Comparison of ENCODE assay signal across 8 cellular contexts in the genomic region with DNA sequence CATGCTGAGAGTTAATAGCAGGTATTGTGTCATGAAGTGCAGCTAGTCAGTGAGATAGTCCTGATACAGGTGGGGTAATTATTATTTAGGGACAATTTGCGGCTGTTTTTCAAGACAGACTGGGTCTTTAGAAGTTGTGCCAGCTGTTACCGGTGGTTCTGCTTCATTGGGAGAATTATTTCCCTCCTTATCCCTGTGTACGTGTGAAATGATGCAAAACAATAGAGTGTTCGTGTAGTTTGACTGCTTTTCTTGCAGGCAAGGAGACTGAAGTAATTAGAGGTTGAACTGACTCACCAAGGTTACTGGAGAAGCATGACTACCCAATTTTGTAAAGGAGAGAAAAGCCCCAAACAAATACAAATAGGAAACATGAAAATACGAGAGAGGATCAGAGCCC.
A peak's percentile ranks its signal among the peaks of the same experiment; 100 is the strongest.
DNase-seq lines count a peak whose midpoint lies in the region; ATAC-seq, FAIRE-seq and TF ChIP-seq lines count a peak whose summit lies in the region.

No MANE protein-coding gene starts in this region.

- no peaks in the 10 kb centered on the region for H3K9me3 ChIP-seq in keratinocyte (ENCODE audit: control insufficient read depth, low read depth, low read length)
- H3K9me3 ChIP-seq in thymus (ENCODE audit: control insufficient read depth): no peaks in the 10 kb centered on the region

- H3K9ac ChIP-seq in keratinocyte (ENCODE audit: control insufficient read depth, extremely low read depth, insufficient read depth, low read length): peak overlapping the region; percentile 75

- H3K27me3 Mint-ChIP-seq in activated T-cell treated with anti-CD3 and anti-CD28 coated beads, Interleukin-2, amount 50 U/mL, for 4 hours (ENCODE audit: low read depth): no peaks in the 10 kb centered on the region
- H3K27me3 Mint-ChIP-seq in activated T-helper 17 cell treated with anti-CD3 and anti-CD28 coated beads, Interleukin-2, amount 50 U/mL, for 72 hours: no peaks in the 10 kb centered on the region

- H3K4me1 ChIP-seq in keratinocyte (ENCODE audit: control insufficient read depth, extremely low read depth, insufficient read depth, low read length) (peaks cover 24% of the 10 kb centered on the region), thymus (ENCODE audit: control insufficient read depth, insufficient read depth, low read length) (no peaks in the 10 kb centered on the region)

- no peak overlapping the region for H3K4me3 ChIP-seq in keratinocyte (ENCODE audit: control insufficient read depth in 2 of 3, extremely low read depth in 1 of 3, insufficient read depth in 2 of 3, low read depth in 1 of 3, low read length in 3 of 3)
- no peak overlapping the region for H3K4me3 ChIP-seq in thymus (ENCODE audit: low read length)

- TF ChIP-seq CTCF in keratinocyte (optimal IDR thresholded peaks at IDR 0.05 in 1 of 3, IDR thresholded peaks at IDR 0.05 in 1 of 3, conservative IDR thresholded peaks at IDR 0.05 in 1 of 3; ENCODE audit: extremely low read depth in 1 of 3, insufficient read depth in 2 of 3, low read length in 3 of 3): no peak

- dilution Hi-C loops in keratinocyte (cut with MboI; ENCODE audit: extremely low pct_ligation_motif_present, low sequenced_read_pairs): no loop called here

- no peak for DNase-seq in activated T-cell treated with anti-CD3 and anti-CD28 coated beads, Interleukin-2, amount 50 U/mL, for 4 hours
- no peak for DNase-seq in activated T-cell treated with anti-CD3 and anti-CD28 coated beads, Interleukin-2, amount 50 U/mL, for 48 hours
- DNase-seq in keratinocyte (ENCODE audit: low read depth, low spot score) (no peak), SIG-M5 treated with dmso at 0.1 percent for 504 hours (lab: John Stamatoyannopoulos, UW; ENCODE audit: unreplicated experiment) (no peak)
- no peak for DNase-seq in activated effector memory CD4-positive, alpha-beta T cell treated with Interleukin-2 at 50 U/mL for 16 hours

- H3K4me1 Mint-ChIP-seq in activated T-cell treated with anti-CD3 and anti-CD28 coated beads, Interleukin-2, amount 50 U/mL, for 4 hours (ENCODE audit: low read depth): peaks cover 45% of the 10 kb centered on the region
- H3K4me1 Mint-ChIP-seq in activated T-helper 17 cell treated with anti-CD3 and anti-CD28 coated beads, Interleukin-2, amount 50 U/mL, for 72 hours: peaks cover 54% of the 10 kb centered on the region

- H3K27me3 ChIP-seq in keratinocyte (ENCODE audit: control insufficient read depth, extremely low read depth, insufficient read depth, low read length): no peaks in the 10 kb centered on the region
- H3K27me3 ChIP-seq in thymus (ENCODE audit: control insufficient read depth, insufficient read depth): peaks cover 6% of the 10 kb centered on the region

- H3K4me2 ChIP-seq in keratinocyte (ENCODE audit: control insufficient read depth, extremely low read depth, insufficient read depth, low read depth, low read length): peak overlapping the region; percentile 74

- peak; percentile 43 for FAIRE-seq in keratinocyte (lab: Jason Lieb, UNC)

- H3K27ac Mint-ChIP-seq in activated T-helper 17 cell treated with anti-CD3 and anti-CD28 coated beads, Interleukin-2, amount 50 U/mL, for 72 hours: peak overlapping the region; percentile 99

- peak overlapping the region; percentile 95 for H3K27ac ChIP-seq in keratinocyte (ENCODE audit: control insufficient read depth, insufficient read depth, low read length)
- peak overlapping the region; percentile 2 for H3K27ac ChIP-seq in thymus (ENCODE audit: low read depth)

- no peaks in the 10 kb centered on the region for H3K36me3 ChIP-seq in keratinocyte (ENCODE audit: control insufficient read depth in 2 of 2, extremely low read depth in 1 of 2, insufficient read depth in 2 of 2, low read length in 2 of 2)
- no peaks in the 10 kb centered on the region for H3K36me3 ChIP-seq in thymus (ENCODE audit: control insufficient read depth, insufficient read depth)

- no peak for ATAC-seq in activated T-cell treated with anti-CD3 and anti-CD28 coated beads, Interleukin-2, amount 50 U/mL, for 4 hours
- ATAC-seq in activated T-helper 17 cell treated with anti-CD3 and anti-CD28 coated beads, Interleukin-2, amount 50 U/mL, for 72 hours (replicated peaks): peak; percentile 49
- ATAC-seq in GM21360 (IDR thresholded peaks at IDR 0.05; ENCODE audit: unreplicated experiment): no peak

- no peaks in the 10 kb centered on the region for H4K20me1 ChIP-seq in keratinocyte (ENCODE audit: control insufficient read depth, extremely low read depth, insufficient read depth, low read length)

- no peaks in the 10 kb centered on the region for H3K36me3 Mint-ChIP-seq in activated T-cell treated with anti-CD3 and anti-CD28 coated beads, Interleukin-2, amount 50 U/mL, for 4 hours (ENCODE audit: insufficient read depth)
- peaks cover 33% of the 10 kb centered on the region for H3K36me3 Mint-ChIP-seq in activated T-helper 17 cell treated with anti-CD3 and anti-CD28 coated beads, Interleukin-2, amount 50 U/mL, for 72 hours (ENCODE audit: low read depth)

- no peaks in the 10 kb centered on the region for H3K79me2 ChIP-seq in keratinocyte (ENCODE audit: control insufficient read depth, insufficient read depth, low read length)

- peaks cover 6% of the 10 kb centered on the region for H3K9me3 Mint-ChIP-seq in activated T-cell treated with anti-CD3 and anti-CD28 coated beads, Interleukin-2, amount 50 U/mL, for 4 hours
- H3K9me3 Mint-ChIP-seq in activated T-helper 17 cell treated with anti-CD3 and anti-CD28 coated beads, Interleukin-2, amount 50 U/mL, for 72 hours: peaks cover 10% of the 10 kb centered on the region

- WGBS in thymus: 75% methylated on average over 5 of the region's 5 CpGs

- no peaks in the 10 kb centered on the region for H3K9me1 ChIP-seq in keratinocyte (ENCODE audit: control insufficient read depth, extremely low read depth, insufficient read depth, low read length)

- peak overlapping the region; percentile 81 for H3K4me3 Mint-ChIP-seq in activated T-cell treated with anti-CD3 and anti-CD28 coated beads, Interleukin-2, amount 50 U/mL, for 4 hours
- peak overlapping the region; percentile 90 for H3K4me3 Mint-ChIP-seq in activated T-helper 17 cell treated with anti-CD3 and anti-CD28 coated beads, Interleukin-2, amount 50 U/mL, for 72 hours

- H2AFZ ChIP-seq in keratinocyte (ENCODE audit: control insufficient read depth, low read length): no peak overlapping the region
